In the genomic region with DNA sequence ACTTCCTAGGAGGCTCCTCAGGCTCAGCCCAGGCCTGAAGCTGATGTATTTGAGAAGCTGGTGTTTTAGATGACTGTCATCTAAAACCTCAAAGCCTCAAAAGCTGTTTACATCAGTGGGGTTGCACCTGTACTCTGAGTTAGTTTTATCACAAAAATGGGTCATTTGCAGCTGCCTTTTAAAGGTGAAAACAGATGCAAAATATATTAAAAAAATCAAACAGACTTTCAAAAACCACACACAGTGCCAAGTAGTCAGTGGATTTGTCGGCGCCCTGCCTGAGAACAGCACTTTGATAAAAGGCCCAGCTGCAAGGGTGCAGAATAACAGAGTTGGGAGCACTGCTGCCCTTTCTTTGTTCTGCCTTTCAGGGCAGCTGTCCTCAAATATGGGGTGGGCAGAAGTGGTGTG, we compare ENCODE assay signal across 14 cellular contexts.
DNase-seq lines count a peak whose midpoint lies in the region; ATAC-seq and TF ChIP-seq lines count a peak whose summit lies in the region.
"Had no signal": no experiment of that assay in that cellular context is flagged by ENCODE, and none has a peak within 500 bp of the region (broad histone marks: within the 10 kb centered on the region; RNA-seq: fewer than 3 reads in every experiment).

No MANE protein-coding gene starts in this region.

- H3K27me3 Mint-ChIP-seq in activated T-cell treated with anti-CD3 and anti-CD28 coated beads, Interleukin-2, amount 50 U/mL, for 4 hours (ENCODE audit: low read depth), result no peaks in the 10 kb centered on the region
- no peaks in the 10 kb centered on the region for H3K27me3 Mint-ChIP-seq in central memory CD8-positive, alpha-beta T cell
- H3K27me3 Mint-ChIP-seq in stimulated activated memory B cell treated with anti-CD40 and anti-IgM and Interleukin-4, amounts not matched to agents 10 μg/mL and 1 μg/mL and 100 μg/mL, for 72 hours, result no peaks in the 10 kb centered on the region

- H3K4me1 ChIP-seq in testis, result no peaks in the 10 kb centered on the region
- H3K4me1 ChIP-seq: left lung had no signal

- no peak for TF ChIP-seq CTCF in testis (IDR thresholded peaks at IDR 0.05)

- intact Hi-C loops in testis (cut with DNase I; ENCODE audit: low total_unique reads), result no loop called here

- H3K4me1 Mint-ChIP-seq in activated T-cell treated with anti-CD3 and anti-CD28 coated beads, Interleukin-2, amount 50 U/mL, for 4 hours (ENCODE audit: low read depth), result peaks cover 72% of the 10 kb centered on the region
- H3K4me1 Mint-ChIP-seq in central memory CD8-positive, alpha-beta T cell, result peaks cover 45% of the 10 kb centered on the region
- H3K4me1 Mint-ChIP-seq in stimulated activated memory B cell treated with anti-CD40 and anti-IgM and Interleukin-4, amounts not matched to agents 10 μg/mL and 1 μg/mL and 100 μg/mL, for 72 hours, result peaks cover 25% of the 10 kb centered on the region

- 85% methylated on average over 2 of the region's 2 CpGs for WGBS in testis, 2 donors

- no peak for TF ChIP-seq POLR2A in testis (IDR thresholded peaks at IDR 0.05)

- peak; percentile 65 to 71 for ATAC-seq in activated T-cell treated with anti-CD3 and anti-CD28 coated beads, Interleukin-2, amount 50 U/mL, for 4 hours
- ATAC-seq in central memory CD8-positive, alpha-beta T cell (replicated peaks; ENCODE audit: extremely low read depth, poor library complexity, severe bottlenecking), result peak; percentile 81
- ATAC-seq in stimulated activated memory B cell treated with anti-CD40 and anti-IgM and Interleukin-4, amounts not matched to agents 10 μg/mL and 1 μg/mL and 100 μg/mL, for 72 hours, result peak; percentile 36
- no peak for ATAC-seq in GM21717 (IDR thresholded peaks at IDR 0.05; ENCODE audit: unreplicated experiment)
- ATAC-seq: left lung, Panc1 had no signal

- H3K27ac ChIP-seq in testis, result no peak overlapping the region

- H3K27me3 ChIP-seq in testis, result no peaks in the 10 kb centered on the region
- H3K27me3 ChIP-seq: left lung had no signal

- no peaks in the 10 kb centered on the region for H3K36me3 ChIP-seq in testis (ENCODE audit: low read depth, missing control alignments)

- DNase-seq in activated T-cell treated with anti-CD3 and anti-CD28 coated beads, Interleukin-2, amount 50 U/mL, for 4 hours, result no peak
- DNase-seq in activated T-cell treated with anti-CD3 and anti-CD28 coated beads for 4 hours (no peak), T follicular helper cell (ENCODE audit: low read depth) (peak; percentile 34), testis (no peak), germinal center (ENCODE audit: low spot score) (no peak)
- no peak for DNase-seq in central memory CD8-positive, alpha-beta T cell (ENCODE audit: low spot score in 2 of 2)
- DNase-seq: glutamatergic neuron, IMR-90, left lung, NCI-H2171, occipital lobe had no signal

- H3K27ac Mint-ChIP-seq in central memory CD8-positive, alpha-beta T cell (ENCODE audit: low read depth), result peak overlapping the region; percentile 89
- H3K27ac Mint-ChIP-seq in stimulated activated memory B cell treated with anti-CD40 and anti-IgM and Interleukin-4, amounts not matched to agents 10 μg/mL and 1 μg/mL and 100 μg/mL, for 72 hours, result no peak overlapping the region

- H3K9me3 ChIP-seq in testis, result no peaks in the 10 kb centered on the region
- H3K9me3 ChIP-seq: left lung had no signal

- H3K4me3 ChIP-seq in testis, result no peak overlapping the region
- H3K4me3 ChIP-seq: left lung had no signal

- no peaks in the 10 kb centered on the region for H3K9me3 Mint-ChIP-seq in activated T-cell treated with anti-CD3 and anti-CD28 coated beads, Interleukin-2, amount 50 U/mL, for 4 hours
- no peaks in the 10 kb centered on the region for H3K9me3 Mint-ChIP-seq in central memory CD8-positive, alpha-beta T cell
- peaks cover 4% of the 10 kb centered on the region for H3K9me3 Mint-ChIP-seq in stimulated activated memory B cell treated with anti-CD40 and anti-IgM and Interleukin-4, amounts not matched to agents 10 μg/mL and 1 μg/mL and 100 μg/mL, for 72 hours

- no peak overlapping the region for H3K4me3 Mint-ChIP-seq in activated T-cell treated with anti-CD3 and anti-CD28 coated beads, Interleukin-2, amount 50 U/mL, for 4 hours
- H3K4me3 Mint-ChIP-seq in central memory CD8-positive, alpha-beta T cell, result peak overlapping the region; percentile 7
- no peak overlapping the region for H3K4me3 Mint-ChIP-seq in stimulated activated memory B cell treated with anti-CD40 and anti-IgM and Interleukin-4, amounts not matched to agents 10 μg/mL and 1 μg/mL and 100 μg/mL, for 72 hours

- peaks cover 30% of the 10 kb centered on the region for H3K36me3 Mint-ChIP-seq in activated T-cell treated with anti-CD3 and anti-CD28 coated beads, Interleukin-2, amount 50 U/mL, for 4 hours (ENCODE audit: insufficient read depth)
- H3K36me3 Mint-ChIP-seq in central memory CD8-positive, alpha-beta T cell (ENCODE audit: insufficient read depth), result peaks cover 3% of the 10 kb centered on the region
- peaks cover 72% of the 10 kb centered on the region for H3K36me3 Mint-ChIP-seq in stimulated activated memory B cell treated with anti-CD40 and anti-IgM and Interleukin-4, amounts not matched to agents 10 μg/mL and 1 μg/mL and 100 μg/mL, for 72 hours
